Comparison of ENCODE assay signal across 19 cellular contexts in genomic region chr4:16582036-16582435, GRCh38.
"Had no signal": no experiment of that assay in that cellular context is flagged by ENCODE, and none has a peak within 500 bp of the region (broad histone marks: within the 10 kb centered on the region; RNA-seq: fewer than 3 reads in every experiment).

No MANE protein-coding gene starts in this region.

- ATAC-seq: Panc1 had no signal

- H3K4me3 ChIP-seq: K562, MG63 had no signal

- H3K4me1 Mint-ChIP-seq: IgD-negative memory B cell had no signal

- H3K27ac Mint-ChIP-seq: IgD-negative memory B cell had no signal

- H3K4me3 Mint-ChIP-seq: IgD-negative memory B cell had no signal

- H3K27me3 Mint-ChIP-seq: IgD-negative memory B cell had no signal

- H3K36me3 Mint-ChIP-seq: IgD-negative memory B cell had no signal

- DNase-seq: Kasumi-1, MG63, NCI-H1092, NCI-H1105 treated with DMSO at 0.1 percent for 48 hours, NCI-H1417 treated with DMSO at 0.1 percent for 48 hours, NCI-H146, NCI-H1694 treated with DMSO at 0.1 percent for 48 hours, NCI-H1930, NCI-H2081 treated with DMSO at 0.1 percent for 48 hours, NCI-H2171, NCI-H226, NCI-H446, NCI-H510A, NCI-H524 treated with DMSO at 0.1 percent for 48 hours, NCI-H774, SHP77 had no signal
